ENCODE assay signal across 29 cellular contexts in the genomic region with DNA sequence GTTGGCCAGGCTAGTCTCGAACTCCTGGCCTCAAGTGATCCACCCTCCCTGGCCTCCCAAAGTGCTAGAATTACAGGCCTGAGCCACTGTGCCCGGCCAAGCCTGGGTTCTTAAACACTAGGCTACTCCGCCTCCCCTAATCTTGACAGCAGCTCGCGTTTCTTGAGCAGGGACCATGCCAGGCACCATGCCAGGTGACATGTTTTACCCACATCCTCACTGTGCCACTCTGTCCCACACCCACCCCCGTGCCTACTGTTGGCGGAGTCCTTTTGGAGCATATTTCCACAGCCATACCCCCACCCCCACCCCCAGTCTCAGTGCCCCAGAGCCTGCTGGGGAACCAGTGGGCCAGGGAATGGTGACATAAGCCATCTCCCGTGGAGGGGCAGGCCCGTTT.
"Had no signal": no experiment of that assay in that cellular context is flagged by ENCODE, and none has a peak within 500 bp of the region (broad histone marks: within the 10 kb centered on the region; RNA-seq: fewer than 3 reads in every experiment).

No MANE protein-coding gene starts in this region.

- H3K27me3 ChIP-seq: heart right ventricle, hepatocyte, neural progenitor cell, neutrophil, testis, thyroid gland, transverse colon, upper lobe of right lung had no signal

- H3K4me3 Mint-ChIP-seq: mesothelial cell of epicardium; natural killer cell; nephron progenitor cell; neural progenitor cell; stimulated activated naive CD8-positive, alpha-beta T cell treated with anti-CD3 and anti-CD28 coated beads, Interleukin-15, Interleukin-2, amounts not matched to agents 100 ng/mL and 50 ng/mL, for 24 hours had no signal

- H3K79me2 ChIP-seq: hepatocyte had no signal

- H3K36me3 ChIP-seq: neural progenitor cell, prostate gland had no signal

- H3K9ac ChIP-seq: neural progenitor cell had no signal

- H3K4me1 ChIP-seq: heart right ventricle, left ventricle myocardium inferior, neural progenitor cell, prostate gland, testis, thyroid gland, transverse colon, upper lobe of right lung had no signal

- DNase-seq: heart right ventricle; islet precursor cell; left ventricle myocardium inferior; mesendoderm; naive B cell; natural killer cell; nephron progenitor cell; occipital lobe; retina; right cardiac atrium; stimulated activated CD4-positive, alpha-beta T cell treated with anti-CD3 and anti-CD28 coated beads, Interleukin-12 subunit alpha, Interleukin-12 subunit beta, amount 100 ng/mL, for 4 hours; stimulated activated CD4-positive, alpha-beta T cell treated with anti-CD3 and anti-CD28 coated beads, Interleukin-15, amount 100 ng/mL, for 24 hours; stimulated activated CD4-positive, alpha-beta T cell treated with anti-CD3 and anti-CD28 coated beads, Interleukin-2, amount 100 ng/mL, for 24 hours; stimulated activated CD4-positive, alpha-beta T cell treated with anti-CD3 and anti-CD28 coated beads, Interleukin-4, amount 100 ng/mL, for 1 hour; stimulated activated naive CD4-positive, alpha-beta T cell; substantia nigra; testis; thyroid gland; transverse colon; upper lobe of right lung had no signal

- H3K9me3 Mint-ChIP-seq: natural killer cell had no signal

- H3K4me3 ChIP-seq: heart right ventricle, hepatocyte, left ventricle myocardium inferior, lung, neural progenitor cell, prostate gland, skin epidermis, testis, thyroid gland, transverse colon, upper lobe of right lung had no signal

- H3K9me3 ChIP-seq: neutrophil, prostate gland, testis, thyroid gland, transverse colon, upper lobe of right lung had no signal

- H2AFZ ChIP-seq: hepatocyte, neural progenitor cell had no signal

- H3K27ac Mint-ChIP-seq: mesothelial cell of epicardium; natural killer cell; nephron progenitor cell; neural progenitor cell; stimulated activated naive CD8-positive, alpha-beta T cell treated with anti-CD3 and anti-CD28 coated beads, Interleukin-15, Interleukin-2, amounts not matched to agents 100 ng/mL and 50 ng/mL, for 24 hours had no signal

- H3K4me2 ChIP-seq: hepatocyte, neural progenitor cell had no signal

- H3K27me3 Mint-ChIP-seq: naive B cell; stimulated activated naive CD8-positive, alpha-beta T cell treated with anti-CD3 and anti-CD28 coated beads, Interleukin-15, Interleukin-2, amounts not matched to agents 100 ng/mL and 50 ng/mL, for 24 hours had no signal

- H3K4me1 Mint-ChIP-seq: mesothelial cell of epicardium, natural killer cell, nephron progenitor cell, neural progenitor cell had no signal

- H3K36me3 Mint-ChIP-seq: natural killer cell had no signal

- H3K27ac ChIP-seq: heart right ventricle, hepatocyte, left ventricle myocardium inferior, neural progenitor cell, neutrophil, prostate gland, skin epidermis, testis, thyroid gland, transverse colon, upper lobe of right lung had no signal

- ATAC-seq: heart right ventricle, natural killer cell, right cardiac atrium, sciatic nerve, upper lobe of right lung had no signal
